ENCODE assay signal across 20 cellular contexts in the genomic region with DNA sequence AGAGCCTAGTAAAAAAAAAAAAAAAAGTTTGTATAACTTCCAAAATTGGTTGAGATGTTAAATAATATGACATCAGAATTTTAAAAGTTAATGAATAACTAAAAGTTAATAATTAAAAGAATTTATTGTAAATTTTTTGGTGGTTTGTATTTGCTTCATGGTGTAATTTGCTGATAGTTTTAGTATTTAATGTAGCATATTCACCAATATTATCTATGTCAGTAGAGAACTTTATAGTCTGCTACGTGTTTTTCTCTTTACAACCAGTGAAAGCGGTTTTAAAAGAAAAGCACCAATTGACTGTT. TPM values are rescaled to one million over a fixed set of nuclear protein-coding genes. Genes with fewer than 3 reads are reported as not detected.
"Had no signal": no experiment of that assay in that cellular context is flagged by ENCODE, and none has a peak within 500 bp of the region (broad histone marks: within the 10 kb centered on the region; RNA-seq: fewer than 3 reads in every experiment).

No MANE protein-coding gene starts in this region.

- H3K27me3 ChIP-seq: right lobe of liver, upper lobe of right lung had no signal

- DNase-seq: activated CD4-positive, alpha-beta T cell treated with anti-CD3 and anti-CD28 coated beads, Interleukin-2, amount 10 ng/mL, durations not matched to agents 7 days and 5 days; activated CD8-positive, alpha-beta memory T cell treated with anti-CD3 and anti-CD28 coated beads, Interleukin-2, amount 50 U/mL, for 48 hours; activated gamma-delta T cell; activated T-cell treated with anti-CD3 and anti-CD28 coated beads, Interleukin-2, amount 50 U/mL, for 72 hours; amniotic stem cell; effector CD8-positive, alpha-beta T cell; lower lobe of right lung; midbrain; stimulated activated CD4-positive, alpha-beta T cell treated with anti-CD3 and anti-CD28 coated beads, Interleukin-4, amount 100 ng/mL, for 4 hours; stimulated activated CD8-positive, alpha-beta memory T cell treated with anti-CD3 and anti-CD28 coated beads, Interleukin-4, amount 100 ng/mL, for 48 hours; stimulated activated naive CD4-positive, alpha-beta T cell treated with Interleukin-2 at 50 U/mL for 16 hours; upper lobe of right lung had no signal

- H3K27ac ChIP-seq: lower lobe of right lung, upper lobe of right lung had no signal

- H3K9me3 ChIP-seq: lower lobe of right lung, right lobe of liver, upper lobe of right lung had no signal

- H3K27ac Mint-ChIP-seq: activated CD4-positive, alpha-beta T cell treated with anti-CD3 and anti-CD28 coated beads, Interleukin-2, amount 10 ng/mL, durations not matched to agents 7 days and 5 days; activated naive CD4-positive, alpha-beta T cell treated with anti-CD3 and anti-CD28 coated beads, Interleukin-2, amount 50 U/mL, for 72 hours; activated T-cell treated with anti-CD3 and anti-CD28 coated beads, Interleukin-2, amount 50 U/mL, for 72 hours; brain; T-helper 2 cell treated with Interferon-gamma antibody and Interleukin-4, amounts not matched to agents 5 μg/mL and 100 μg/mL, for 36 hours had no signal

- H3K27me3 Mint-ChIP-seq: brain had no signal

- H3K36me3 ChIP-seq: lower lobe of right lung, right lobe of liver, upper lobe of right lung had no signal

- H3K36me3 Mint-ChIP-seq: activated naive CD4-positive, alpha-beta T cell treated with anti-CD3 and anti-CD28 coated beads, Interleukin-2, amount 50 U/mL, for 72 hours; brain had no signal

- H3K4me3 Mint-ChIP-seq: activated CD4-positive, alpha-beta T cell treated with anti-CD3 and anti-CD28 coated beads, Interleukin-2, amount 10 ng/mL, durations not matched to agents 7 days and 5 days; activated T-cell treated with anti-CD3 and anti-CD28 coated beads, Interleukin-2, amount 50 U/mL, for 72 hours; central memory CD8-positive, alpha-beta T cell; T-helper 2 cell treated with Interferon-gamma antibody and Interleukin-4, amounts not matched to agents 5 μg/mL and 100 μg/mL, for 36 hours had no signal

- H3K4me1 ChIP-seq: upper lobe of right lung had no signal

- H3K4me1 Mint-ChIP-seq: activated CD4-positive, alpha-beta T cell treated with anti-CD3 and anti-CD28 coated beads, Interleukin-2, amount 10 ng/mL, durations not matched to agents 7 days and 5 days; brain had no signal

- H3K9me3 Mint-ChIP-seq: activated CD4-positive, alpha-beta T cell treated with anti-CD3 and anti-CD28 coated beads, Interleukin-2, amount 10 ng/mL, durations not matched to agents 7 days and 5 days; activated naive CD4-positive, alpha-beta T cell treated with anti-CD3 and anti-CD28 coated beads, Interleukin-2, amount 50 U/mL, for 72 hours; activated T-cell treated with anti-CD3 and anti-CD28 coated beads, Interleukin-2, amount 50 U/mL, for 72 hours; brain; central memory CD8-positive, alpha-beta T cell; T-helper 2 cell treated with Interferon-gamma antibody and Interleukin-4, amounts not matched to agents 5 μg/mL and 100 μg/mL, for 36 hours had no signal

- ATAC-seq: activated naive CD4-positive, alpha-beta T cell treated with anti-CD3 and anti-CD28 coated beads, Interleukin-2, amount 50 U/mL, for 72 hours; activated T-cell treated with anti-CD3 and anti-CD28 coated beads, Interleukin-2, amount 50 U/mL, for 72 hours had no signal

- H3K4me3 ChIP-seq: lower lobe of right lung, upper lobe of right lung had no signal

RNA-seq across cellular contexts. Expression of a gene that starts 51.8 kb away (rescaled TPM):
- total RNA-seq: activated CD4-positive, alpha-beta T cell treated with anti-CD3 and anti-CD28 coated beads, Interleukin-2, amount 10 ng/mL, durations not matched to agents 7 days and 5 days; activated naive CD4-positive, alpha-beta T cell treated with anti-CD3 and anti-CD28 coated beads, Interleukin-2, amount 50 U/mL, for 72 hours; activated T-cell treated with anti-CD3 and anti-CD28 coated beads, Interleukin-2, amount 50 U/mL, for 72 hours; pulmonary artery endothelial cell had no signal
- polyA plus RNA-seq: neural cell, smooth muscle cell had no signal
